Comparison of ENCODE assay signal across 16 cellular contexts in the genomic region with DNA sequence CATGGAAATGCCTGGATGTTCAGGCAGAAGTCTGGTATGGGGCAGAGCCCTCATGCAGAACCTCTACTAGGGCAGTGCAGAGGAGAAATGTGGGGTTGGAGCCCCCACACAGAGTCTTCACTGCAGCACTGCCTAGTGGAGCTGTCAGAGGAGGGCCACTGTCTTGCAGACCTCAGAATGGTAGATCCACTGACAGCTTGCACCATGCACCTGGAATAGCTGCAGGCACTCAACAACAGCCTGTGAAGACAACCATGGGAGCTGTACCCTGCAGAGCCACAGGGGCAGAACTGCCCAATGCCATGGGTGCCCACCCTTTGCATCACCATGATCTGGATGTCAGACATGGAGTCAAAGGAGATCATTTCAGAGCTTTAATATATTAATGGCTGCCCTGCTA. TPM values are rescaled to one million over a fixed set of nuclear protein-coding genes. Genes with fewer than 3 reads are reported as not detected.
DNase-seq lines count a peak whose midpoint lies in the region; ATAC-seq and TF ChIP-seq lines count a peak whose summit lies in the region.
"Had no signal": no experiment of that assay in that cellular context is flagged by ENCODE, and none has a peak within 500 bp of the region (broad histone marks: within the 10 kb centered on the region; RNA-seq: fewer than 3 reads in every experiment).

No MANE protein-coding gene starts in this region.

- DNase-seq in activated CD4-positive, alpha-beta T cell treated with anti-CD3 and anti-CD28 coated beads for 1 hour = peak; percentile 3
- no peak for DNase-seq in activated CD4-positive, alpha-beta T cell treated with anti-CD3 and anti-CD28 coated beads, Interleukin-2, amount 50 U/mL, for 1 hour
- DNase-seq in activated effector memory CD4-positive, alpha-beta T cell treated with anti-CD3 and anti-CD28 coated beads, Interleukin-2, amount 50 U/mL, for 16 hours = peak; percentile 46
- DNase-seq in activated effector memory CD4-positive, alpha-beta T cell treated with Interleukin-2 at 50 U/mL for 16 hours = no peak
- peak; percentile 10 for DNase-seq in sciatic nerve (ENCODE audit: low spot score)
- DNase-seq in stimulated activated CD4-positive, alpha-beta T cell treated with anti-CD3 and anti-CD28 coated beads, Interleukin-4, amount 100 ng/mL, for 1 hour = no peak
- DNase-seq: AML-193; Caco-2; CD4-positive, alpha-beta T cell; DMS153; DMS79; GDM1; HCEC 1CT had no signal

- TF ChIP-seq POLR2A in GM18505 (IDR thresholded peaks at IDR 0.05; ENCODE audit: borderline replicate concordance, extremely low read depth, insufficient read depth, insufficient read length) = no peak

- intact Hi-C loops in sciatic nerve (cut with DNase I) = loop anchor here (10.0 kb wide), 1 partner anchor 215 kb away; no protein-coding TSS in a partner anchor

- ATAC-seq in sciatic nerve (no peak), GM18505 (IDR thresholded peaks at IDR 0.05; ENCODE audit: unreplicated experiment) (no peak)
- ATAC-seq: A549, GM23338 had no signal

RNA-seq across cellular contexts. Expression of a gene that starts 36.9 kb away (rescaled TPM):
- 0.89 TPM for total RNA-seq in sciatic nerve

RNA-seq across cellular contexts. Expression of a gene that starts 37.0 kb away (rescaled TPM):
- 38.5 TPM for total RNA-seq in sciatic nerve

Comparison
In these comparisons a context has a peak if more than half of its experiments do, and no peak if none do; other contexts are left out.
1. DNase-seq: peak in activated CD4-positive, alpha-beta T cell treated with anti-CD3 and anti-CD28 coated beads for 1 hour (single experiment), activated effector memory CD4-positive, alpha-beta T cell treated with anti-CD3 and anti-CD28 coated beads, Interleukin-2, amount 50 U/mL, for 16 hours (single experiment) and sciatic nerve (single experiment); none in activated CD4-positive, alpha-beta T cell treated with anti-CD3 and anti-CD28 coated beads, Interleukin-2, amount 50 U/mL, for 1 hour (single experiment), activated effector memory CD4-positive, alpha-beta T cell treated with Interleukin-2 at 50 U/mL for 16 hours (single experiment) and stimulated activated CD4-positive, alpha-beta T cell treated with anti-CD3 and anti-CD28 coated beads, Interleukin-4, amount 100 ng/mL, for 1 hour (single experiment).